Comparison of ENCODE assay signal across 9 cellular contexts in the genomic region with DNA sequence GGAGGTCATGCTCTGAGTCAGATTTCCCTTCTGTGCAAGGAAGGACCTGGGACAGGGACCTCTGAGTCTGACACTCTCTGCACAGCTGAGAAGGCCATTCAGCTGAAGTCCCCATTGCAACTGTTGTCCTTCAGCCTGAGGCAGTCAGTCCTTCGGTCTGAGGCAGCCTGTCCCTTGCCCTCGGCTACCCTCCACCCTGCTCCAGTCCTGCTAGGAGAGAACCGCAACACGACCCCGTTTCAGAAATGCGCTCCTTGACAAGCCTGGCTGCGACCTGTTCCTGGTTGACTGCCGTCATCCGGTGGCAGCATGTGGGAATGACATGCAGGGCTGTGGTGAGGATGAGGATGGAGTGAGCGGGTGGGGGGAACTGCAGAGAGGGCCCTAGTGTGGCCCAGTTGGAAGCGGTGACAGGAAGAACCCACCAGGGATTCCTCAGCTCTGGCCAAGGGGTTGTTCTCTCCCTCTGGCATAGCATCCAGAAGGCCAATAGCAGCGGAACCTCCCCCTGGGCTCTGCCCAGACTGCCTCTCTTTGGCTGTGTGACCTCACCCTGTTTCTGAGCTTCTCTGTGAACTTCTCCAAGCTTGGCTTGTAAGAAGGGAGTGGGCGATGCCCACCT. TPM values are rescaled to one million over a fixed set of nuclear protein-coding genes. Genes with fewer than 3 reads are reported as not detected.
A peak's percentile ranks its signal among the peaks of the same experiment; 100 is the strongest.
DNase-seq lines count a peak whose midpoint lies in the region; ATAC-seq and TF ChIP-seq lines count a peak whose summit lies in the region.
"Had no signal": no experiment of that assay in that cellular context is flagged by ENCODE, and none has a peak within 500 bp of the region (broad histone marks: within the 10 kb centered on the region; RNA-seq: fewer than 3 reads in every experiment).

No MANE protein-coding gene starts in this region.

- no peak overlapping the region for H3K4me3 Mint-ChIP-seq in Caco-2 (ENCODE audit: unreplicated experiment)

- TF ChIP-seq CTCF in Caco-2 (IDR thresholded peaks at IDR 0.05; ENCODE audit: insufficient read depth in 1 of 2, low read depth in 1 of 2, low read length in 1 of 2, severe bottlenecking in 1 of 2, unreplicated experiment in 1 of 2) (peak; percentile 94 to 99), HEK293 (tag by site-specific recombination; IDR thresholded peaks at IDR 0.05) (peak; percentile 87), lung (IDR thresholded peaks at IDR 0.05; ENCODE audit: control extremely low read depth, extremely low read depth) (peak; percentile 96)

- H3K9me3 Mint-ChIP-seq in Caco-2 (ENCODE audit: unreplicated experiment) = no peaks in the 10 kb centered on the region

- H3K4me1 ChIP-seq in Caco-2 (no peaks in the 10 kb centered on the region), HEK293 (ENCODE audit: control insufficient read depth, insufficient read depth, low read length) (no peaks in the 10 kb centered on the region), lung (ENCODE audit: control insufficient read depth in 2 of 2, insufficient read depth in 2 of 2, low read length in 2 of 2) (peaks cover 0 to 3% of the 10 kb centered on the region in 2 donors)

- H3K9me3 ChIP-seq in Caco-2 (no peaks in the 10 kb centered on the region), HEK293 (ENCODE audit: control insufficient read depth, insufficient read depth, low read depth, low read length) (no peaks in the 10 kb centered on the region), lung (ENCODE audit: control insufficient read depth in 2 of 2, insufficient read depth in 1 of 2, low read length in 1 of 2) (no peaks in the 10 kb centered on the region)

- CTCF ChIA-PET in Caco-2 (lab: Charles Lee) (interaction anchor here (0.6 to 3.8 kb wide), 5 partner anchors 72 to 152 kb away, joined by 3 to 31 read pairs (median 7); partner anchors contain the start of gene FAM110A), HEK293 (lab: Yijun Ruan, JAX) (interaction anchor here (0.6 to 6.1 kb wide), 49 partner anchors 10 to 852 kb away, joined by 3 to 178 read pairs (median 4); partner anchors contain the start of gene FAM110A)

- DNase-seq in Caco-2 (peak; percentile 77 to 81), NCI-H510A treated with DMSO at 0.1 percent for 48 hours (lab: John Stamatoyannopoulos, UW) (peak; percentile 25), dermis microvascular lymphatic vessel endothelial cell (ENCODE audit: low read depth in 2 of 2) (peak; percentile 17 to 62), lung (ENCODE audit: low spot score) (peak; percentile 69)
- DNase-seq in activated CD4-positive, alpha-beta T cell treated with anti-CD3 and anti-CD28 coated beads, Interleukin-2, amount 50 U/mL, for 48 hours = peak; percentile 77 to 80
- DNase-seq in stimulated activated CD8-positive, alpha-beta memory T cell treated with anti-CD3 and anti-CD28 coated beads, Interleukin-12 subunit alpha, Interleukin-12 subunit beta, amount 100 ng/mL, for 24 hours (ENCODE audit: extremely low read depth) = peak; percentile 14

- no peak overlapping the region for H3K27ac ChIP-seq in HEK293 (ENCODE audit: extremely low read depth, low read depth, low read length)
- H3K27ac ChIP-seq in lung (ENCODE audit: low read depth in 1 of 2, low read length in 1 of 2) = no peak overlapping the region

- no peaks in the 10 kb centered on the region for H3K4me1 Mint-ChIP-seq in Caco-2 (ENCODE audit: low read depth, unreplicated experiment)

- no peak overlapping the region for H3K4me3 ChIP-seq in Caco-2 (ENCODE audit: low read depth, low read length)
- no peak overlapping the region for H3K4me3 ChIP-seq in HEK293 (ENCODE audit: low read depth, low read length)
- H3K4me3 ChIP-seq in lung = no peak overlapping the region

- POLR2A ChIA-PET in Caco-2 (lab: Charles Lee) = no interaction called here
- POLR2A ChIA-PET in HEK293 (lab: Yijun Ruan, JAX) = no interaction called here

- H3K27ac Mint-ChIP-seq in Caco-2 (ENCODE audit: unreplicated experiment) = no peak overlapping the region

- ATAC-seq in lung (ENCODE audit: insufficient read depth, low FRiP score) (peak; percentile 65), GM21786 (IDR thresholded peaks at IDR 0.05; ENCODE audit: unreplicated experiment) (no peak)

- BruUV-seq in Caco-2 (replicated peaks; lab: Mats Ljungman, UMichigan) = no TSS peak

- WGBS in lung, 2 donors = 15 to 16% methylated on average over 13 of the region's 13 CpGs

- intact Hi-C loops in Caco-2 (cut with micrococcal nuclease; ENCODE audit: unreplicated experiment) = loop anchor here (1.0 to 10.0 kb wide), 3 partner anchors 82 to 258 kb away; no protein-coding TSS in a partner anchor

- H3K36me3 ChIP-seq in Caco-2 (ENCODE audit: control insufficient read depth, insufficient read depth, low read length) (no peaks in the 10 kb centered on the region), HEK293 (ENCODE audit: control insufficient read depth in 2 of 2, insufficient read depth in 1 of 2, low read length in 2 of 2) (no peaks in the 10 kb centered on the region), lung (ENCODE audit: control insufficient read depth in 2 of 2, insufficient read depth in 2 of 2, low read length in 2 of 2) (no peaks in the 10 kb centered on the region)

- H3K27me3 Mint-ChIP-seq in Caco-2 (ENCODE audit: insufficient read depth, unreplicated experiment) = peaks cover 17% of the 10 kb centered on the region

- no peaks in the 10 kb centered on the region for H3K36me3 Mint-ChIP-seq in Caco-2 (ENCODE audit: insufficient read depth, unreplicated experiment)

- no peaks in the 10 kb centered on the region for H3K27me3 ChIP-seq in Caco-2 (replicated peaks; ENCODE audit: control insufficient read depth, insufficient read depth, low read length)
- no peaks in the 10 kb centered on the region for H3K27me3 ChIP-seq in lung (ENCODE audit: control insufficient read depth, insufficient read depth)

TF ChIP-seq in HEK293, 187 proteins besides CTCF, POLR2A, EP300 and RAD21 (continues in another document):
- TF ChIP-seq ZNF140 (tag by site-specific recombination; IDR thresholded peaks at IDR 0.05) = no peak
- no peak for TF ChIP-seq ZNF404 (tag by site-specific recombination; IDR thresholded peaks at IDR 0.05)
- TF ChIP-seq, protein P1, sequence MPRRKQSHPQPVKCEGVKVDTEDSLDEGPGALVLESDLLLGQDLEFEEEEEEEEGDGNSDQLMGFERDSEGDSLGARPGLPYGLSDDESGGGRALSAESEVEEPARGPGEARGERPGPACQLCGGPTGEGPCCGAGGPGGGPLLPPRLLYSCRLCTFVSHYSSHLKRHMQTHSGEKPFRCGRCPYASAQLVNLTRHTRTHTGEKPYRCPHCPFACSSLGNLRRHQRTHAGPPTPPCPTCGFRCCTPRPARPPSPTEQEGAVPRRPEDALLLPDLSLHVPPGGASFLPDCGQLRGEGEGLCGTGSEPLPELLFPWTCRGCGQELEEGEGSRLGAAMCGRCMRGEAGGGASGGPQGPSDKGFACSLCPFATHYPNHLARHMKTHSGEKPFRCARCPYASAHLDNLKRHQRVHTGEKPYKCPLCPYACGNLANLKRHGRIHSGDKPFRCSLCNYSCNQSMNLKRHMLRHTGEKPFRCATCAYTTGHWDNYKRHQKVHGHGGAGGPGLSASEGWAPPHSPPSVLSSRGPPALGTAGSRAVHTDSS (tag by site-specific recombination; IDR thresholded peaks at IDR 0.05) = peak; percentile 97
- TF ChIP-seq ZNF114 (tag by site-specific recombination; IDR thresholded peaks at IDR 0.05) = no peak
- 0 out of 2 replicates have a peak, but pooled peaks have one; percentile 32 for TF ChIP-seq ZSCAN4 (tag by site-specific recombination; IDR thresholded peaks at IDR 0.05)
- TF ChIP-seq, protein P2, sequence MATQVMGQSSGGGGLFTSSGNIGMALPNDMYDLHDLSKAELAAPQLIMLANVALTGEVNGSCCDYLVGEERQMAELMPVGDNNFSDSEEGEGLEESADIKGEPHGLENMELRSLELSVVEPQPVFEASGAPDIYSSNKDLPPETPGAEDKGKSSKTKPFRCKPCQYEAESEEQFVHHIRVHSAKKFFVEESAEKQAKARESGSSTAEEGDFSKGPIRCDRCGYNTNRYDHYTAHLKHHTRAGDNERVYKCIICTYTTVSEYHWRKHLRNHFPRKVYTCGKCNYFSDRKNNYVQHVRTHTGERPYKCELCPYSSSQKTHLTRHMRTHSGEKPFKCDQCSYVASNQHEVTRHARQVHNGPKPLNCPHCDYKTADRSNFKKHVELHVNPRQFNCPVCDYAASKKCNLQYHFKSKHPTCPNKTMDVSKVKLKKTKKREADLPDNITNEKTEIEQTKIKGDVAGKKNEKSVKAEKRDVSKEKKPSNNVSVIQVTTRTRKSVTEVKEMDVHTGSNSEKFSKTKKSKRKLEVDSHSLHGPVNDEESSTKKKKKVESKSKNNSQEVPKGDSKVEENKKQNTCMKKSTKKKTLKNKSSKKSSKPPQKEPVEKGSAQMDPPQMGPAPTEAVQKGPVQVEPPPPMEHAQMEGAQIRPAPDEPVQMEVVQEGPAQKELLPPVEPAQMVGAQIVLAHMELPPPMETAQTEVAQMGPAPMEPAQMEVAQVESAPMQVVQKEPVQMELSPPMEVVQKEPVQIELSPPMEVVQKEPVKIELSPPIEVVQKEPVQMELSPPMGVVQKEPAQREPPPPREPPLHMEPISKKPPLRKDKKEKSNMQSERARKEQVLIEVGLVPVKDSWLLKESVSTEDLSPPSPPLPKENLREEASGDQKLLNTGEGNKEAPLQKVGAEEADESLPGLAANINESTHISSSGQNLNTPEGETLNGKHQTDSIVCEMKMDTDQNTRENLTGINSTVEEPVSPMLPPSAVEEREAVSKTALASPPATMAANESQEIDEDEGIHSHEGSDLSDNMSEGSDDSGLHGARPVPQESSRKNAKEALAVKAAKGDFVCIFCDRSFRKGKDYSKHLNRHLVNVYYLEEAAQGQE (tag by site-specific recombination; IDR thresholded peaks at IDR 0.05) = peak; percentile 81
- no peak for TF ChIP-seq ZNF48 (tag by site-specific recombination; IDR thresholded peaks at IDR 0.05)
- no peak for TF ChIP-seq ZNF266 (tag by site-specific recombination; IDR thresholded peaks at IDR 0.05; ENCODE audit: low read depth)

RNA-seq across cellular contexts. Expression of gene ANGPT4, which starts 40.3 kb away (rescaled TPM):
- total RNA-seq in Caco-2 (2022) = not detected in 2 replicates
- not detected in 2 replicates for total RNA-seq in dermis microvascular lymphatic vessel endothelial cell
- under 1 TPM in 1 of 2 donors, not detected in 1; 0.67 TPM for total RNA-seq in lung
- under 1 TPM; 0.02 to 0.65 TPM for polyA plus RNA-seq in lung
- total RNA-seq: T-helper 2 cell treated with Interferon-gamma antibody and Interleukin-4, amounts not matched to agents 100 ng/mL and 5 ng/mL, for 36 hours had no signal

RNA-seq across cellular contexts. Expression of gene RSPO4, which starts 45.7 kb away (rescaled TPM):
- 0.26 and 0.41 TPM in 2 replicates for total RNA-seq in Caco-2 (2022)
- total RNA-seq in dermis microvascular lymphatic vessel endothelial cell = not detected in 2 replicates
- total RNA-seq in lung = 1 to 10 TPM in 1 of 2 donors, under 1 TPM in 1; 1.00 to 7.4 TPM
- 1 to 10 TPM; 2.4 to 2.6 TPM for polyA plus RNA-seq in lung
- total RNA-seq: T-helper 2 cell treated with Interferon-gamma antibody and Interleukin-4, amounts not matched to agents 100 ng/mL and 5 ng/mL, for 36 hours had no signal

Comparison
In these comparisons a context has a peak if more than half of its experiments do, and no peak if none do; other contexts are left out.
1. DNase-seq: peak in every context shown above with its lines; median percentile 79 in Caco-2; 78 in activated CD4-positive, alpha-beta T cell treated with anti-CD3 and anti-CD28 coated beads, Interleukin-2, amount 50 U/mL, for 48 hours; 69 in lung; 40 in dermis microvascular lymphatic vessel endothelial cell; 25 in NCI-H510A treated with DMSO at 0.1 percent for 48 hours; 14 in stimulated activated CD8-positive, alpha-beta memory T cell treated with anti-CD3 and anti-CD28 coated beads, Interleukin-12 subunit alpha, Interleukin-12 subunit beta, amount 100 ng/mL, for 24 hours.